8 cellular contexts compared by ENCODE assay signal in genomic region chr3:196968233-196969000, GRCh38. TPM values are rescaled to one million over a fixed set of nuclear protein-coding genes. Genes with fewer than 3 reads are reported as not detected.
DNase-seq lines count a peak whose midpoint lies in the region; ATAC-seq and TF ChIP-seq lines count a peak whose summit lies in the region.

Gene PIGZ, minus strand, starts transcription at chr3:196968833. Its CDS starts 16,802 bp downstream, at chr3:196952031.

- peaks cover 3% of the 10 kb centered on the region for H3K79me2 ChIP-seq in parathyroid adenoma

- BruUV-seq in A673 (replicated peaks; lab: Mats Ljungman, UMichigan), result no TSS peak

- TF ChIP-seq CTCF in A673 (conservative IDR thresholded peaks at IDR 0.05; ENCODE audit: low read depth, low read length), result no peak
- no peak for TF ChIP-seq CTCF in GM13976 (IDR thresholded peaks at IDR 0.05; ENCODE audit: borderline replicate concordance, control extremely low read depth, extremely low read depth, insufficient read depth, missing control alignments)
- TF ChIP-seq CTCF in glutamatergic neuron (IDR thresholded peaks at IDR 0.05; ENCODE audit: partially characterized antibody, unreplicated experiment), result no peak
- TF ChIP-seq CTCF in parathyroid adenoma (IDR thresholded peaks at IDR 0.05), result no peak

- DNase-seq in A673 (ENCODE audit: low spot score) (peak; percentile 46), GM13976 (ENCODE audit: low spot score) (peak; percentile 86), NCI-H226 (peak; percentile 22), glutamatergic neuron (peak; percentile 56), cerebellar nuclear complex (lab: John Stamatoyannopoulos, UW) (no peak)

- H2AFZ ChIP-seq in parathyroid adenoma, result peak within 1 kb of the TSS; percentile 97

- intact Hi-C loops in A673 (cut with micrococcal nuclease; ENCODE audit: unreplicated experiment), result loop anchor here (2.0 to 10.0 kb wide), 2 partner anchors 130 to 434 kb away; no protein-coding TSS in a partner anchor

- ATAC-seq in HG02763 (IDR thresholded peaks at IDR 0.05; ENCODE audit: unreplicated experiment), result peak; percentile 60
- peak; percentile 80 for ATAC-seq in activated T-helper 17 cell treated with anti-CD3 and anti-CD28 coated beads, Interleukin-2, amount 50 U/mL, for 72 hours (replicated peaks)

- H3K36me3 Mint-ChIP-seq in activated T-helper 17 cell treated with anti-CD3 and anti-CD28 coated beads, Interleukin-2, amount 50 U/mL, for 72 hours (ENCODE audit: low read depth), result no peaks in the 10 kb centered on the region
- H3K36me3 Mint-ChIP-seq in glutamatergic neuron (ENCODE audit: unreplicated experiment), result peaks cover 17% of the 10 kb centered on the region

- H3K4me3 ChIP-seq in A673 (ENCODE audit: low read depth, low read length, poor library complexity, severe bottlenecking) (peak within 1 kb of the TSS; percentile 75), parathyroid adenoma (ENCODE audit: low read depth, low read length) (peak within 1 kb of the TSS; percentile 63)

- CTCF ChIA-PET in A673 (lab: Charles Lee), result no interaction called here

- H3K4me1 ChIP-seq in A673 (ENCODE audit: insufficient read depth, low read length, poor library complexity, severe bottlenecking), result no peaks in the 10 kb centered on the region
- H3K4me1 ChIP-seq in parathyroid adenoma, result peaks cover 4% of the 10 kb centered on the region

- H3K9me3 Mint-ChIP-seq in activated T-helper 17 cell treated with anti-CD3 and anti-CD28 coated beads, Interleukin-2, amount 50 U/mL, for 72 hours, result no peaks in the 10 kb centered on the region
- H3K9me3 Mint-ChIP-seq in glutamatergic neuron (ENCODE audit: unreplicated experiment), result peaks cover 11% of the 10 kb centered on the region

- H3K27me3 Mint-ChIP-seq in activated T-helper 17 cell treated with anti-CD3 and anti-CD28 coated beads, Interleukin-2, amount 50 U/mL, for 72 hours, result peaks cover 8% of the 10 kb centered on the region
- H3K27me3 Mint-ChIP-seq in glutamatergic neuron (ENCODE audit: unreplicated experiment), result peaks cover 33% of the 10 kb centered on the region

- H3K9ac ChIP-seq in parathyroid adenoma, result peak within 1 kb of the TSS; percentile 53

- H3K4me1 Mint-ChIP-seq in activated T-helper 17 cell treated with anti-CD3 and anti-CD28 coated beads, Interleukin-2, amount 50 U/mL, for 72 hours, result no peaks in the 10 kb centered on the region
- peaks cover 2% of the 10 kb centered on the region for H3K4me1 Mint-ChIP-seq in glutamatergic neuron (ENCODE audit: low read depth, unreplicated experiment)

- peak within 1 kb of the TSS; percentile 58 for H3K4me3 Mint-ChIP-seq in activated T-helper 17 cell treated with anti-CD3 and anti-CD28 coated beads, Interleukin-2, amount 50 U/mL, for 72 hours
- peak within 1 kb of the TSS; percentile 62 for H3K4me3 Mint-ChIP-seq in glutamatergic neuron (ENCODE audit: unreplicated experiment)

- H3K27me3 ChIP-seq in A673 (replicated peaks; ENCODE audit: insufficient read depth, low read depth, low read length, poor library complexity) (no peaks in the 10 kb centered on the region), parathyroid adenoma (ENCODE audit: control insufficient read depth, insufficient read depth, low read length) (no peaks in the 10 kb centered on the region)

- in situ Hi-C loops in GM13976 (cut with MboI; ENCODE audit: low sequenced_read_pairs, unreplicated experiment), result no loop called here

- H3K9me3 ChIP-seq in A673 (ENCODE audit: low read depth, low read length, poor library complexity, severe bottlenecking) (no peaks in the 10 kb centered on the region), parathyroid adenoma (ENCODE audit: control insufficient read depth, low read length) (no peaks in the 10 kb centered on the region)

- H3K27ac Mint-ChIP-seq in activated T-helper 17 cell treated with anti-CD3 and anti-CD28 coated beads, Interleukin-2, amount 50 U/mL, for 72 hours, result no peak within 1 kb of the TSS
- H3K27ac Mint-ChIP-seq in glutamatergic neuron (ENCODE audit: unreplicated experiment), result peak within 1 kb of the TSS; percentile 62

- H3K27ac ChIP-seq in A673 (ENCODE audit: low read depth, low read length, poor library complexity, severe bottlenecking), result peak within 1 kb of the TSS; percentile 34
- H3K27ac ChIP-seq in parathyroid adenoma, result peak within 1 kb of the TSS; percentile 59

- H3K36me3 ChIP-seq in A673 (ENCODE audit: insufficient read depth, low read length, poor library complexity, severe bottlenecking) (no peaks in the 10 kb centered on the region), parathyroid adenoma (ENCODE audit: control insufficient read depth, insufficient read depth, low read length) (no peaks in the 10 kb centered on the region)

- peak within 1 kb of the TSS; percentile 98 for H3K4me2 ChIP-seq in parathyroid adenoma (ENCODE audit: low read length)

- POLR2A ChIA-PET in A673 (lab: Charles Lee; ENCODE audit: low non-redundant PET), result no interaction called here

RNA-seq across cellular contexts. Expression of gene PIGZ, which starts in this region (rescaled TPM):
- total RNA-seq in A673 (2021), result 0.68 and 0.69 TPM in 2 replicates
- total RNA-seq in activated T-helper 17 cell treated with anti-CD3 and anti-CD28 coated beads, Interleukin-2, amount 50 U/mL, for 72 hours, result under 1 TPM; 0.78 to 0.82 TPM
- 4.7 TPM for total RNA-seq in glutamatergic neuron (ENCODE audit: unreplicated experiment)

Comparison
In these comparisons a context has a peak if more than half of its experiments do, and no peak if none do; other contexts are left out.
1. Peak in DNase-seq, H3K4me3 ChIP-seq and H3K27ac ChIP-seq in A673; RNA of the gene not detected or under 1 TPM.
2. Peak in ATAC-seq in activated T-helper 17 cell treated with anti-CD3 and anti-CD28 coated beads, Interleukin-2, amount 50 U/mL, for 72 hours; RNA of the gene not detected or under 1 TPM.
3. DNase-seq: peak in GM13976 (single experiment), NCI-H226 (single experiment) and glutamatergic neuron (single experiment); none in cerebellar nuclear complex (0 of 2).